ENCODE assay signal across 16 cellular contexts in genomic region chr4:167903291-167903721, GRCh38.
A peak's percentile ranks its signal among the peaks of the same experiment; 100 is the strongest.
DNase-seq lines count a peak whose midpoint lies in the region; ATAC-seq and TF ChIP-seq lines count a peak whose summit lies in the region.
"Had no signal": no experiment of that assay in that cellular context is flagged by ENCODE, and none has a peak within 500 bp of the region (broad histone marks: within the 10 kb centered on the region; RNA-seq: fewer than 3 reads in every experiment).

No MANE protein-coding gene starts in this region.

- no TSS peak for BruUV-seq in A673 (replicated peaks; lab: Mats Ljungman, UMichigan)

- H3K4me1 ChIP-seq in A673 (ENCODE audit: insufficient read depth, low read length, poor library complexity, severe bottlenecking) (no peaks in the 10 kb centered on the region), upper lobe of left lung (no peaks in the 10 kb centered on the region)

- no peak for TF ChIP-seq POLR2A in upper lobe of left lung (IDR thresholded peaks at IDR 0.05)

- intact Hi-C loops in A673 (cut with micrococcal nuclease; ENCODE audit: unreplicated experiment), result no loop called here

- H3K9me3 ChIP-seq in A673 (ENCODE audit: low read depth, low read length, poor library complexity, severe bottlenecking) (no peaks in the 10 kb centered on the region), upper lobe of left lung (no peaks in the 10 kb centered on the region)

- H3K4me3 ChIP-seq in A673 (ENCODE audit: low read depth, low read length, poor library complexity, severe bottlenecking) (no peak overlapping the region), upper lobe of left lung (no peak overlapping the region)

- TF ChIP-seq EP300 in upper lobe of left lung (IDR thresholded peaks at IDR 0.05), result no peak

- peaks cover 4% of the 10 kb centered on the region for H3K27me3 ChIP-seq in A673 (replicated peaks; ENCODE audit: insufficient read depth, low read depth, low read length, poor library complexity)
- no peaks in the 10 kb centered on the region for H3K27me3 ChIP-seq in upper lobe of left lung

- H3K27ac ChIP-seq in A673 (ENCODE audit: low read depth, low read length, poor library complexity, severe bottlenecking) (no peak overlapping the region), upper lobe of left lung (no peak overlapping the region)

- ATAC-seq in GM18517 (IDR thresholded peaks at IDR 0.05; ENCODE audit: unreplicated experiment) (no peak), upper lobe of left lung (ENCODE audit: low FRiP score in 2 of 2) (no peak)
- ATAC-seq: activated CD8-positive, alpha-beta T cell treated with anti-CD3 and anti-CD28 coated beads for 36 hours; stimulated activated naive B cell treated with anti-CD40 and anti-IgM and Interleukin-4, amounts not matched to agents 10 μg/mL and 1 μg/mL and 100 μg/mL, for 72 hours had no signal

- DNase-seq in DMS53 treated with DMSO at 0.1 percent for 48 hours (lab: John Stamatoyannopoulos, UW; ENCODE audit: unreplicated experiment), result peak; percentile 3
- peak; percentile 24 for DNase-seq in NCI-H460 (ENCODE audit: extremely low read depth, low read depth)
- DNase-seq in dedifferentiated amniotic fluid mesenchymal stem cell (ENCODE audit: extremely low spot score), result peak; percentile 31
- DNase-seq in kidney tubule cell (ENCODE audit: low spot score), result peak; percentile 38
- no peak for DNase-seq in NCI-H446 treated with DMSO at 0.1 percent for 48 hours (lab: John Stamatoyannopoulos, UW)
- DNase-seq in A673 (ENCODE audit: low spot score), result no peak
- no peak for DNase-seq in upper lobe of left lung
- DNase-seq: activated CD8-positive, alpha-beta T cell treated with anti-CD3 and anti-CD28 coated beads for 36 hours; AML-193; DMS79 treated with DMSO at 0.1 percent for 48 hours; NCI-H1105; NCI-H526; SHP77 treated with DMSO at 0.1 percent for 48 hours; stimulated activated CD4-positive, alpha-beta T cell treated with anti-CD3 and anti-CD28 coated beads, Interleukin-4, amount 100 ng/mL, for 24 hours; stimulated activated naive B cell treated with anti-CD40 and anti-IgM and Interleukin-4, amounts not matched to agents 10 μg/mL and 1 μg/mL and 100 μg/mL, for 72 hours had no signal

- H3K36me3 ChIP-seq in A673 (ENCODE audit: insufficient read depth, low read length, poor library complexity, severe bottlenecking), result no peaks in the 10 kb centered on the region
- H3K36me3 ChIP-seq in upper lobe of left lung, result no peaks in the 10 kb centered on the region

- no peak for TF ChIP-seq CTCF in A673 (conservative IDR thresholded peaks at IDR 0.05; ENCODE audit: low read depth, low read length)
- no peak for TF ChIP-seq CTCF in upper lobe of left lung (IDR thresholded peaks at IDR 0.05)

- POLR2A ChIA-PET in A673 (lab: Charles Lee; ENCODE audit: low non-redundant PET), result no interaction called here

- 13 to 65% methylated on average over 1 of the region's 1 CpG for WGBS in upper lobe of left lung, 2 donors

- CTCF ChIA-PET in A673 (lab: Charles Lee), result no interaction called here

Comparison
In these comparisons a context has a peak if more than half of its experiments do, and no peak if none do; other contexts are left out.
1. DNase-seq: peak in DMS53 treated with DMSO at 0.1 percent for 48 hours (single experiment), NCI-H460 (single experiment), dedifferentiated amniotic fluid mesenchymal stem cell (single experiment) and kidney tubule cell (single experiment); none in NCI-H446 treated with DMSO at 0.1 percent for 48 hours (single experiment), A673 (single experiment) and upper lobe of left lung (0 of 2).